Comparison of ENCODE assay signal across 28 cellular contexts in genomic region chr20:51393566-51393965, GRCh38.
DNase-seq lines count a peak whose midpoint lies in the region; ATAC-seq and TF ChIP-seq lines count a peak whose summit lies in the region.
"Had no signal": no experiment of that assay in that cellular context is flagged by ENCODE, and none has a peak within 500 bp of the region (broad histone marks: within the 10 kb centered on the region; RNA-seq: fewer than 3 reads in every experiment).

No MANE protein-coding gene starts in this region.

- no peaks in the 10 kb centered on the region for H4K20me1 ChIP-seq in hepatocyte (ENCODE audit: insufficient read depth, poor library complexity, severe bottlenecking)

- DNase-seq in UCSD-AML1 (lab: John Stamatoyannopoulos, UW; ENCODE audit: unreplicated experiment), result peak; percentile 53
- peak; percentile 69 to 87 for DNase-seq in lung microvascular endothelial cell (ENCODE audit: low read depth in 2 of 2)
- no peak for DNase-seq in stimulated activated naive B cell treated with anti-CD40 and anti-IgM and Interleukin-4, amounts not matched to agents 10 μg/mL and 1 μg/mL and 100 μg/mL, for 72 hours
- no peak for DNase-seq in EL
- no peak for DNase-seq in substantia nigra (lab: John Stamatoyannopoulos, UW)
- no peak for DNase-seq in hepatocyte (ENCODE audit: low spot score)
- DNase-seq: activated naive CD4-positive, alpha-beta T cell treated with anti-CD3 and anti-CD28 coated beads for 36 hours; activated T-cell treated with anti-CD3 and anti-CD28 coated beads, Interleukin-2, amount 50 U/mL, for 4 hours; AML-193; amygdala; Caco-2; effector CD8-positive, alpha-beta T cell; H7; head of caudate nucleus; Kasumi-1; naive thymus-derived CD4-positive, alpha-beta T cell; NCI-H1048; NCI-H2029; NCI-H446; SK-N-SH; small intestine; stimulated activated CD4-positive, alpha-beta T cell treated with anti-CD3 and anti-CD28 coated beads, Interleukin-4, amount 100 ng/mL, for 24 hours; T-helper 9 cell had no signal

- TF ChIP-seq CTCF in gastroesophageal sphincter (IDR thresholded peaks at IDR 0.05) (no peak), hepatocyte (IDR thresholded peaks at IDR 0.05; ENCODE audit: poor library complexity) (no peak)

- TF ChIP-seq EP300 in gastroesophageal sphincter (IDR thresholded peaks at IDR 0.05), result no peak

- H3K4me2 ChIP-seq in hepatocyte, result no peak overlapping the region
- H3K4me2 ChIP-seq: SK-N-SH had no signal

- H3K4me1 Mint-ChIP-seq in stimulated activated naive B cell treated with anti-CD40 and anti-IgM and Interleukin-4, amounts not matched to agents 10 μg/mL and 1 μg/mL and 100 μg/mL, for 72 hours, result peaks cover 25 to 29% of the 10 kb centered on the region in 2 donors

- WGBS in gastroesophageal sphincter (ENCODE audit: low coverage in 1 of 2), 2 donors, result 22 to 27% methylated on average over 2 to 3 of the region's 6 CpGs
- WGBS in hepatocyte (ENCODE audit: low lambda C conversion rate, missing lambda C conversion rate), result 63% methylated on average over 6 of the region's 6 CpGs

- H3K27me3 Mint-ChIP-seq in stimulated activated naive B cell treated with anti-CD40 and anti-IgM and Interleukin-4, amounts not matched to agents 10 μg/mL and 1 μg/mL and 100 μg/mL, for 72 hours, result no peaks in the 10 kb centered on the region
- H3K27me3 Mint-ChIP-seq: central memory CD8-positive, alpha-beta T cell; naive thymus-derived CD4-positive, alpha-beta T cell had no signal

- H3K4me3 ChIP-seq in gastroesophageal sphincter (no peak overlapping the region), hepatocyte (no peak overlapping the region)

- H3K4me3 Mint-ChIP-seq in stimulated activated naive B cell treated with anti-CD40 and anti-IgM and Interleukin-4, amounts not matched to agents 10 μg/mL and 1 μg/mL and 100 μg/mL, for 72 hours, result no peak overlapping the region
- H3K4me3 Mint-ChIP-seq: activated naive CD4-positive, alpha-beta T cell treated with anti-CD3 and anti-CD28 coated beads for 36 hours; activated T-cell treated with anti-CD3 and anti-CD28 coated beads, Interleukin-2, amount 50 U/mL, for 4 hours; central memory CD8-positive, alpha-beta T cell; naive thymus-derived CD4-positive, alpha-beta T cell had no signal

- H2AFZ ChIP-seq in hepatocyte, result no peak overlapping the region
- H2AFZ ChIP-seq: parathyroid adenoma had no signal

- H3K27ac ChIP-seq in gastroesophageal sphincter, result peak overlapping the region in 3 of 4 donors; percentile 35 to 46 (median 36)
- H3K27ac ChIP-seq in substantia nigra (ENCODE audit: low read depth, low read length, poor library complexity, severe bottlenecking), result no peak overlapping the region
- H3K27ac ChIP-seq in hepatocyte, result no peak overlapping the region
- H3K27ac ChIP-seq: parathyroid adenoma had no signal

- H3K9me2 ChIP-seq in hepatocyte (replicated peaks; ENCODE audit: insufficient read depth), result no peaks in the 10 kb centered on the region
- H3K9me2 ChIP-seq: SK-N-SH had no signal

- ATAC-seq in gastroesophageal sphincter (peak; percentile 55), HG02884 (IDR thresholded peaks at IDR 0.05; ENCODE audit: unreplicated experiment) (no peak)
- ATAC-seq in stimulated activated naive B cell treated with anti-CD40 and anti-IgM and Interleukin-4, amounts not matched to agents 10 μg/mL and 1 μg/mL and 100 μg/mL, for 72 hours (replicated peaks), result no peak
- ATAC-seq: activated CD4-positive, CD25-positive, alpha-beta regulatory T cell treated with anti-CD3 and anti-CD28 coated beads, Interleukin-2, amount 50 U/mL, for 24 hours; activated T-cell treated with anti-CD3 and anti-CD28 coated beads, Interleukin-2, amount 50 U/mL, for 4 hours; naive thymus-derived CD4-positive, alpha-beta T cell had no signal

- no peaks in the 10 kb centered on the region for H3K27me3 ChIP-seq in gastroesophageal sphincter
- H3K27me3 ChIP-seq in hepatocyte, result no peaks in the 10 kb centered on the region

- peaks cover 0 to 40% (median 0%) of the 10 kb centered on the region in 3 donors for H3K4me1 ChIP-seq in gastroesophageal sphincter
- no peaks in the 10 kb centered on the region for H3K4me1 ChIP-seq in hepatocyte (ENCODE audit: insufficient read depth)
- H3K4me1 ChIP-seq: parathyroid adenoma had no signal

- H3K27ac Mint-ChIP-seq in stimulated activated naive B cell treated with anti-CD40 and anti-IgM and Interleukin-4, amounts not matched to agents 10 μg/mL and 1 μg/mL and 100 μg/mL, for 72 hours, result peak overlapping the region; percentile 59
- H3K27ac Mint-ChIP-seq: activated naive CD4-positive, alpha-beta T cell treated with anti-CD3 and anti-CD28 coated beads for 36 hours had no signal

- H3K9me3 ChIP-seq in gastroesophageal sphincter (no peaks in the 10 kb centered on the region), hepatocyte (ENCODE audit: low read depth) (no peaks in the 10 kb centered on the region)
- H3K9me3 ChIP-seq: Caco-2, SK-N-SH had no signal

- no peaks in the 10 kb centered on the region for H3K79me2 ChIP-seq in hepatocyte
- H3K79me2 ChIP-seq: parathyroid adenoma had no signal

- H3K36me3 Mint-ChIP-seq in stimulated activated naive B cell treated with anti-CD40 and anti-IgM and Interleukin-4, amounts not matched to agents 10 μg/mL and 1 μg/mL and 100 μg/mL, for 72 hours, result peaks cover 45 to 63% of the 10 kb centered on the region in 2 donors

- H3K36me3 ChIP-seq in gastroesophageal sphincter (peaks cover 0 to 21% of the 10 kb centered on the region in 2 donors), hepatocyte (replicated peaks; ENCODE audit: insufficient read depth, low read depth) (no peaks in the 10 kb centered on the region)

- no peak for TF ChIP-seq POLR2A in gastroesophageal sphincter (IDR thresholded peaks at IDR 0.05)

- no peaks in the 10 kb centered on the region for H3K9me3 Mint-ChIP-seq in stimulated activated naive B cell treated with anti-CD40 and anti-IgM and Interleukin-4, amounts not matched to agents 10 μg/mL and 1 μg/mL and 100 μg/mL, for 72 hours
- H3K9me3 Mint-ChIP-seq: activated naive CD4-positive, alpha-beta T cell treated with anti-CD3 and anti-CD28 coated beads for 36 hours; activated T-cell treated with anti-CD3 and anti-CD28 coated beads, Interleukin-2, amount 50 U/mL, for 4 hours; central memory CD8-positive, alpha-beta T cell; naive thymus-derived CD4-positive, alpha-beta T cell had no signal

Comparison
In these comparisons a context has a peak if more than half of its experiments do, and no peak if none do; other contexts are left out.
1. DNase-seq: peak in UCSD-AML1 (single experiment) and lung microvascular endothelial cell (2 of 2); none in stimulated activated naive B cell treated with anti-CD40 and anti-IgM and Interleukin-4, amounts not matched to agents 10 μg/mL and 1 μg/mL and 100 μg/mL, for 72 hours (single experiment), EL (single experiment), substantia nigra (0 of 49) and hepatocyte (single experiment).
2. H3K27ac ChIP-seq: peak in gastroesophageal sphincter (3 of 4); none in substantia nigra (single experiment) and hepatocyte (single experiment).